Comparison of ENCODE assay signal across 11 cellular contexts in genomic region chr2:237059155-237059875, GRCh38. TPM values are rescaled to one million over a fixed set of nuclear protein-coding genes. Genes with fewer than 3 reads are reported as not detected.
A peak's percentile ranks its signal among the peaks of the same experiment; 100 is the strongest.
DNase-seq lines count a peak whose midpoint lies in the region; ATAC-seq, FAIRE-seq and TF ChIP-seq lines count a peak whose summit lies in the region.
"Had no signal": no experiment of that assay in that cellular context is flagged by ENCODE, and none has a peak within 500 bp of the region (broad histone marks: within the 10 kb centered on the region; RNA-seq: fewer than 3 reads in every experiment).

No MANE protein-coding gene starts in this region.

- H3K9ac ChIP-seq in neuronal stem cell (ENCODE audit: low read depth, low read length, poor library complexity) = no peak overlapping the region
- H3K9ac ChIP-seq in smooth muscle cell (ENCODE audit: low read depth) = no peak overlapping the region

- POLR2A ChIA-PET in activated CD4-positive, alpha-beta memory T cell treated with anti-CD3 and anti-CD28 coated beads for 36 hours (lab: Charles Lee) = interaction anchor here (0.5 kb wide), 1 partner anchor 703 kb away, joined by 3 read pairs; no protein-coding TSS in a partner anchor
- POLR2A ChIA-PET in activated CD4-positive, alpha-beta memory T cell treated with anti-CD3 and anti-CD28 coated beads, Interleukin-2, amount 10 ng/mL, durations not matched to agents 7 days and 5 days (lab: Charles Lee) = no interaction called here

- H3K4me3 Mint-ChIP-seq in activated CD4-positive, alpha-beta memory T cell treated with anti-CD3 and anti-CD28 coated beads for 36 hours = no peak overlapping the region
- H3K4me3 Mint-ChIP-seq in activated CD4-positive, alpha-beta memory T cell treated with anti-CD3 and anti-CD28 coated beads, Interleukin-2, amount 10 ng/mL, durations not matched to agents 7 days and 5 days = no peak overlapping the region
- H3K4me3 Mint-ChIP-seq in osteocyte (ENCODE audit: unreplicated experiment) = no peak overlapping the region
- H3K4me3 Mint-ChIP-seq: central memory CD8-positive, alpha-beta T cell had no signal

- WGBS in neuronal stem cell (ENCODE audit: extremely low coverage in 2 of 2, insufficient read length in 2 of 2, insufficient replicate concordance in 1 of 2), 2 donors = no CpG with 5 or more reads among the region's 8 CpGs
- WGBS in smooth muscle cell (ENCODE audit: low lambda C conversion rate) = 93% methylated on average over 8 of the region's 8 CpGs

- H3K9me3 Mint-ChIP-seq in activated CD4-positive, alpha-beta memory T cell treated with anti-CD3 and anti-CD28 coated beads for 36 hours = no peaks in the 10 kb centered on the region
- no peaks in the 10 kb centered on the region for H3K9me3 Mint-ChIP-seq in activated CD4-positive, alpha-beta memory T cell treated with anti-CD3 and anti-CD28 coated beads, Interleukin-2, amount 10 ng/mL, durations not matched to agents 7 days and 5 days
- no peaks in the 10 kb centered on the region for H3K9me3 Mint-ChIP-seq in osteocyte (ENCODE audit: unreplicated experiment)
- H3K9me3 Mint-ChIP-seq: central memory CD8-positive, alpha-beta T cell had no signal

- H3K4ac ChIP-seq in neuronal stem cell (ENCODE audit: low read length) = no peak overlapping the region

- no peak for TF ChIP-seq POLR2A in H54 (IDR thresholded peaks at IDR 0.05; ENCODE audit: low read depth, low read length)

- H3K36me3 ChIP-seq in neuronal stem cell (replicated peaks in 1 of 2; ENCODE audit: control insufficient read depth in 2 of 2, insufficient read depth in 2 of 2, low read length in 2 of 2) (no peaks in the 10 kb centered on the region), smooth muscle cell (ENCODE audit: low read depth) (no peaks in the 10 kb centered on the region)

- TF ChIP-seq CTCF in osteocyte (IDR thresholded peaks at IDR 0.05) (no peak), smooth muscle cell (IDR thresholded peaks at IDR 0.05; ENCODE audit: borderline replicate concordance, insufficient read depth, poor library complexity, severe bottlenecking) (no peak)

- CTCF ChIA-PET in activated CD4-positive, alpha-beta memory T cell treated with anti-CD3 and anti-CD28 coated beads for 36 hours (lab: Charles Lee) = interaction anchor here (0.9 to 2.1 kb wide), 5 partner anchors 32 to 715 kb away, joined by 3 to 7 read pairs (median 6); no protein-coding TSS in a partner anchor
- CTCF ChIA-PET in activated CD4-positive, alpha-beta memory T cell treated with anti-CD3 and anti-CD28 coated beads, Interleukin-2, amount 10 ng/mL, durations not matched to agents 7 days and 5 days (lab: Charles Lee) = interaction anchor here (1.1 kb wide), 1 partner anchor 21 kb away, joined by 3 read pairs; no protein-coding TSS in a partner anchor

- no peak overlapping the region for H4K91ac ChIP-seq in neuronal stem cell (ENCODE audit: low read depth, low read length, poor library complexity)

- H3K4me2 ChIP-seq in neuronal stem cell (ENCODE audit: insufficient read depth, low read length, poor library complexity, severe bottlenecking) = no peak overlapping the region
- no peak overlapping the region for H3K4me2 ChIP-seq in smooth muscle cell

- H2AFZ ChIP-seq in neuronal stem cell (ENCODE audit: low read length) = no peak overlapping the region
- no peak overlapping the region for H2AFZ ChIP-seq in smooth muscle cell (ENCODE audit: low read depth)

- H3K27ac Mint-ChIP-seq in activated CD4-positive, alpha-beta memory T cell treated with anti-CD3 and anti-CD28 coated beads for 36 hours = peak overlapping the region; percentile 40
- no peak overlapping the region for H3K27ac Mint-ChIP-seq in activated CD4-positive, alpha-beta memory T cell treated with anti-CD3 and anti-CD28 coated beads, Interleukin-2, amount 10 ng/mL, durations not matched to agents 7 days and 5 days
- no peak overlapping the region for H3K27ac Mint-ChIP-seq in osteocyte (ENCODE audit: unreplicated experiment)

- H3K4me1 Mint-ChIP-seq in activated CD4-positive, alpha-beta memory T cell treated with anti-CD3 and anti-CD28 coated beads for 36 hours (ENCODE audit: low read depth) = peaks cover 21% of the 10 kb centered on the region
- peaks cover 25% of the 10 kb centered on the region for H3K4me1 Mint-ChIP-seq in activated CD4-positive, alpha-beta memory T cell treated with anti-CD3 and anti-CD28 coated beads, Interleukin-2, amount 10 ng/mL, durations not matched to agents 7 days and 5 days
- H3K4me1 Mint-ChIP-seq in osteocyte (ENCODE audit: unreplicated experiment) = peaks cover 11% of the 10 kb centered on the region
- H3K4me1 Mint-ChIP-seq: central memory CD8-positive, alpha-beta T cell had no signal

- no peaks in the 10 kb centered on the region for H3F3A ChIP-seq in smooth muscle cell (ENCODE audit: low read depth)

- no peaks in the 10 kb centered on the region for H3K79me2 ChIP-seq in smooth muscle cell (ENCODE audit: low read depth)

- H3K4me3 ChIP-seq in neuronal stem cell (ENCODE audit: low read length in 2 of 2) = no peak overlapping the region
- no peak overlapping the region for H3K4me3 ChIP-seq in smooth muscle cell

- H4K20me1 ChIP-seq in smooth muscle cell (ENCODE audit: low read depth) = peaks cover 3% of the 10 kb centered on the region

- FAIRE-seq in H54 (lab: Jason Lieb, UNC) = no peak

- H3K27me3 Mint-ChIP-seq in activated CD4-positive, alpha-beta memory T cell treated with anti-CD3 and anti-CD28 coated beads for 36 hours = no peaks in the 10 kb centered on the region
- peaks cover 2% of the 10 kb centered on the region for H3K27me3 Mint-ChIP-seq in activated CD4-positive, alpha-beta memory T cell treated with anti-CD3 and anti-CD28 coated beads, Interleukin-2, amount 10 ng/mL, durations not matched to agents 7 days and 5 days
- no peaks in the 10 kb centered on the region for H3K27me3 Mint-ChIP-seq in osteocyte (ENCODE audit: unreplicated experiment)

- H4K8ac ChIP-seq in neuronal stem cell (ENCODE audit: low read depth, low read length) = no peak overlapping the region

- no peak overlapping the region for H2BK120ac ChIP-seq in neuronal stem cell (ENCODE audit: low read depth, low read length)

- H3K27ac ChIP-seq in neuronal stem cell (replicated peaks; ENCODE audit: low read length) = no peak overlapping the region
- no peak overlapping the region for H3K27ac ChIP-seq in smooth muscle cell (ENCODE audit: low read depth)

- H3K36me3 Mint-ChIP-seq in activated CD4-positive, alpha-beta memory T cell treated with anti-CD3 and anti-CD28 coated beads for 36 hours = no peaks in the 10 kb centered on the region
- H3K36me3 Mint-ChIP-seq in activated CD4-positive, alpha-beta memory T cell treated with anti-CD3 and anti-CD28 coated beads, Interleukin-2, amount 10 ng/mL, durations not matched to agents 7 days and 5 days (ENCODE audit: low read depth) = no peaks in the 10 kb centered on the region
- no peaks in the 10 kb centered on the region for H3K36me3 Mint-ChIP-seq in osteocyte (ENCODE audit: unreplicated experiment)

- no peak overlapping the region for H3K23ac ChIP-seq in neuronal stem cell (ENCODE audit: low read depth, low read length, poor library complexity)

- no peak overlapping the region for H3K14ac ChIP-seq in neuronal stem cell (ENCODE audit: low read length)

- peak; percentile 31 for DNase-seq in activated CD4-positive, alpha-beta memory T cell treated with anti-CD3 and anti-CD28 coated beads for 36 hours
- no peak for DNase-seq in activated CD4-positive, alpha-beta memory T cell treated with anti-CD3 and anti-CD28 coated beads, Interleukin-2, amount 10 ng/mL, durations not matched to agents 7 days and 5 days
- DNase-seq in osteocyte (ENCODE audit: extremely low spot score, unreplicated experiment) (peak; percentile 27), H54 (ENCODE audit: insufficient read length, low spot score) (no peak), neuronal stem cell (ENCODE audit: low spot score) (no peak), smooth muscle cell (lab: John Stamatoyannopoulos, UW; ENCODE audit: unreplicated experiment) (no peak)
- DNase-seq: NCI-H2029, retina had no signal

- H2BK15ac ChIP-seq in neuronal stem cell (ENCODE audit: low read length) = no peak overlapping the region

- no peak overlapping the region for H2AK5ac ChIP-seq in neuronal stem cell (ENCODE audit: low read depth, low read length)

- ATAC-seq in GM21619 (IDR thresholded peaks at IDR 0.05; ENCODE audit: unreplicated experiment) = peak; percentile 78
- ATAC-seq in HG03442 (IDR thresholded peaks at IDR 0.05; ENCODE audit: unreplicated experiment) = peak; percentile 54

- H3K4me1 ChIP-seq in neuronal stem cell (ENCODE audit: control insufficient read depth in 2 of 2, insufficient read depth in 1 of 2, low read depth in 1 of 2, low read length in 2 of 2) = peaks cover 7 to 9% of the 10 kb centered on the region in 2 donors
- H3K4me1 ChIP-seq in smooth muscle cell (ENCODE audit: low read depth) = peaks cover 9% of the 10 kb centered on the region

- H2BK5ac ChIP-seq in neuronal stem cell (ENCODE audit: low read length) = no peak overlapping the region

- H3K9me3 ChIP-seq in neuronal stem cell (replicated peaks in 1 of 2; ENCODE audit: control insufficient read depth in 2 of 2, insufficient read depth in 1 of 2, low read depth in 1 of 2, low read length in 2 of 2) = no peaks in the 10 kb centered on the region
- H3K9me3 ChIP-seq in smooth muscle cell (replicated peaks; ENCODE audit: low read depth) = no peaks in the 10 kb centered on the region

- no peak overlapping the region for H2BK12ac ChIP-seq in neuronal stem cell (ENCODE audit: low read length)

- H3K18ac ChIP-seq in neuronal stem cell (ENCODE audit: low read length) = no peak overlapping the region

- H3K27me3 ChIP-seq in neuronal stem cell (ENCODE audit: control insufficient read depth in 3 of 3, insufficient read depth in 3 of 3, low read depth in 1 of 3, low read length in 3 of 3) (no peaks in the 10 kb centered on the region), smooth muscle cell (ENCODE audit: low read depth) (no peaks in the 10 kb centered on the region)

- intact Hi-C loops in activated CD4-positive, alpha-beta memory T cell treated with anti-CD3 and anti-CD28 coated beads for 36 hours (cut with micrococcal nuclease) = loop anchor here (1.0 kb wide), 1 partner anchor 546 kb away; no protein-coding TSS in a partner anchor

- H3K79me1 ChIP-seq in neuronal stem cell (ENCODE audit: low read depth, low read length) = no peaks in the 10 kb centered on the region

RNA-seq across cellular contexts. Expression of gene COPS8, which starts 26.4 kb away (rescaled TPM):
- 10 to 100 TPM; 61.1 to 66.8 TPM for total RNA-seq in activated CD4-positive, alpha-beta memory T cell treated with anti-CD3 and anti-CD28 coated beads for 36 hours
- total RNA-seq in activated CD4-positive, alpha-beta memory T cell treated with anti-CD3 and anti-CD28 coated beads, Interleukin-2, amount 10 ng/mL, durations not matched to agents 7 days and 5 days = 10 to 100 TPM; 42.6 to 44.0 TPM
- total RNA-seq in osteocyte (104 and 107 TPM in 2 replicates), smooth muscle cell (159 and 194 TPM in 2 replicates)
- polyA plus RNA-seq in neuronal stem cell (2013, experiment 1 of 2) = 48.8 TPM
- polyA plus RNA-seq in neuronal stem cell (2013, experiment 2 of 2) = 50.0 TPM
- polyA plus RNA-seq in smooth muscle cell = 130 and 132 TPM in 2 replicates

Comparison
In these comparisons a context has a peak if more than half of its experiments do, and no peak if none do; other contexts are left out.
1. DNase-seq: peak in activated CD4-positive, alpha-beta memory T cell treated with anti-CD3 and anti-CD28 coated beads for 36 hours (single experiment) and osteocyte (single experiment); none in activated CD4-positive, alpha-beta memory T cell treated with anti-CD3 and anti-CD28 coated beads, Interleukin-2, amount 10 ng/mL, durations not matched to agents 7 days and 5 days (single experiment), H54 (single experiment), neuronal stem cell (single experiment) and smooth muscle cell (single experiment).